Comparison of ENCODE assay signal across 20 cellular contexts in the genomic region with DNA sequence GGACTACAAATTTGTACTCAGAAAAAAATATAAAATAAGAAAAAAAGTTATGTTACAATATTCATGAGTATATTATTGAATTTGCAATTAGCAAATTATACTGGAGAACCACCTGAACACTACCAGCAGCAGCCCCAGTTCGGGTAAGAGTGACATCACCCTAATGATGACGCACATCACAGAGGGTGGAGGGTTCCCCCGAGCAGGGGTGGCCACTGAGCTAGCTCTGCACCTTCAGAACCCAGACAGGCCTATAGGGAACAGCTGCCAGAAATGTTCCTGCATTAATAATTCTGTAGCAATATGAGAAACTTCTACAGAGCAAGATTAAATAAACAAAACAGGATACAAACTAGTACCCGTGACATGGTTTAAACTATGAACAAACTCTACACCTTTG.
"Had no signal": no experiment of that assay in that cellular context is flagged by ENCODE, and none has a peak within 500 bp of the region (broad histone marks: within the 10 kb centered on the region; RNA-seq: fewer than 3 reads in every experiment).

No MANE protein-coding gene starts in this region.

- H3K4me3 ChIP-seq: esophagus squamous epithelium, lower lobe of right lung, pancreas, right lobe of liver, thoracic aorta, transverse colon, upper lobe of right lung, uterus had no signal

- H3K4me1 Mint-ChIP-seq: immature natural killer cell had no signal

- H3K27me3 Mint-ChIP-seq: naive thymus-derived CD8-positive, alpha-beta T cell; progenitor cell of endocrine pancreas; stimulated activated naive B cell treated with anti-CD40 and anti-IgM and Interleukin-4, amounts not matched to agents 10 μg/mL and 1 μg/mL and 100 μg/mL, for 72 hours; stimulated activated naive CD8-positive, alpha-beta T cell treated with anti-CD3 and anti-CD28 coated beads, Interleukin-15, Interleukin-2, amounts not matched to agents 100 ng/mL and 50 ng/mL, for 24 hours had no signal

- H3K4me3 Mint-ChIP-seq: immature natural killer cell; naive thymus-derived CD8-positive, alpha-beta T cell; stimulated activated naive B cell treated with anti-CD40 and anti-IgM and Interleukin-4, amounts not matched to agents 10 μg/mL and 1 μg/mL and 100 μg/mL, for 72 hours; stimulated activated naive CD8-positive, alpha-beta T cell treated with anti-CD3 and anti-CD28 coated beads, Interleukin-15, Interleukin-2, amounts not matched to agents 100 ng/mL and 50 ng/mL, for 24 hours had no signal

- H3K36me3 Mint-ChIP-seq: immature natural killer cell; naive thymus-derived CD8-positive, alpha-beta T cell had no signal

- H3K27ac Mint-ChIP-seq: progenitor cell of endocrine pancreas; stimulated activated naive B cell treated with anti-CD40 and anti-IgM and Interleukin-4, amounts not matched to agents 10 μg/mL and 1 μg/mL and 100 μg/mL, for 72 hours; stimulated activated naive CD8-positive, alpha-beta T cell treated with anti-CD3 and anti-CD28 coated beads, Interleukin-15, Interleukin-2, amounts not matched to agents 100 ng/mL and 50 ng/mL, for 24 hours had no signal

- DNase-seq: effector CD8-positive, alpha-beta T cell; esophagus squamous epithelium; hypothalamus; immature natural killer cell; left ventricle myocardium superior; lower lobe of right lung; naive thymus-derived CD8-positive, alpha-beta T cell; occipital lobe; pancreas; right lobe of liver; small intestine; stimulated activated CD4-positive, alpha-beta T cell treated with anti-CD3 and anti-CD28 coated beads, Interleukin-15, amount 100 ng/mL, for 24 hours; stimulated activated CD4-positive, alpha-beta T cell treated with anti-CD3 and anti-CD28 coated beads, Interleukin-2, amount 100 ng/mL, for 48 hours; stimulated activated naive B cell treated with anti-CD40 and anti-IgM and Interleukin-4, amounts not matched to agents 10 μg/mL and 1 μg/mL and 100 μg/mL, for 72 hours; transverse colon; upper lobe of right lung; uterus had no signal

- H3K9me3 Mint-ChIP-seq: immature natural killer cell; stimulated activated naive B cell treated with anti-CD40 and anti-IgM and Interleukin-4, amounts not matched to agents 10 μg/mL and 1 μg/mL and 100 μg/mL, for 72 hours; stimulated activated naive CD8-positive, alpha-beta T cell treated with anti-CD3 and anti-CD28 coated beads, Interleukin-15, Interleukin-2, amounts not matched to agents 100 ng/mL and 50 ng/mL, for 24 hours had no signal

- ATAC-seq: left ventricle myocardium superior; lower lobe of right lung; naive thymus-derived CD8-positive, alpha-beta T cell; pancreas; stimulated activated naive B cell treated with anti-CD40 and anti-IgM and Interleukin-4, amounts not matched to agents 10 μg/mL and 1 μg/mL and 100 μg/mL, for 72 hours; upper lobe of right lung had no signal
